1 cellular context compared by ENCODE assay signal in genomic region chr19:45468159-45468651, GRCh38.
A peak's percentile ranks its signal among the peaks of the same experiment; 100 is the strongest.
TF ChIP-seq lines count a peak whose summit lies in the region.

No MANE protein-coding gene starts in this region.

TF ChIP-seq in K562, 482 proteins besides CTCF, POLR2A, EP300 and RAD21:
- TF ChIP-seq E2F6 (IDR thresholded peaks at IDR 0.05; ENCODE audit: borderline replicate concordance in 1 of 2, extremely low read depth in 1 of 2, insufficient read depth in 1 of 2, insufficient read length in 1 of 2, low read depth in 1 of 2, low read length in 1 of 2, poor library complexity in 1 of 2, severe bottlenecking in 1 of 2), result peak in 1 of 2 experiments; percentile 1
- 0 out of 2 replicates have a peak, but pooled peaks have one; percentile 12 for TF ChIP-seq ZBTB7A (IDR thresholded peaks at IDR 0.05; ENCODE audit: borderline replicate concordance, control insufficient read depth, low read depth, low read length)
- no peak for TF ChIP-seq FOXO4 (CRISPR knock-in tag; IDR thresholded peaks at IDR 0.05)
- no peak for TF ChIP-seq HMBOX1 (IDR thresholded peaks at IDR 0.05)
- TF ChIP-seq ELF1 (tag; IDR thresholded peaks at IDR 0.05), result 0 out of 2 replicates have a peak, but pooled peaks have one; percentile 4
- 0 out of 2 replicates have a peak, but pooled peaks have one; percentile 4 for TF ChIP-seq SUPT5H (IDR thresholded peaks at IDR 0.05)
- TF ChIP-seq E2F1 (CRISPR knock-in tag; IDR thresholded peaks at IDR 0.05), result peak; percentile 14; the same call in 1 of the 2 replicates
- TF ChIP-seq MITF (IDR thresholded peaks at IDR 0.05), result no peak
- TF ChIP-seq DEAF1 (CRISPR knock-in tag; IDR thresholded peaks at IDR 0.05), result no peak
- TF ChIP-seq NFIC (IDR thresholded peaks at IDR 0.05), result no peak
- peak; percentile 20 for TF ChIP-seq SAP30 (IDR thresholded peaks at IDR 0.05; ENCODE audit: borderline replicate concordance, insufficient read depth, low read depth, low read length, poor library complexity, severe bottlenecking)
- TF ChIP-seq KAT7 (CRISPR knock-in tag; IDR thresholded peaks at IDR 0.05; ENCODE audit: borderline replicate concordance), result peak; percentile 49; the same call in 1 of the 2 replicates
- no peak for TF ChIP-seq PCBP2 (IDR thresholded peaks at IDR 0.05; ENCODE audit: low read depth, low read length, poor library complexity, severe bottlenecking)
- TF ChIP-seq STAG1 (CRISPR knock-in tag; IDR thresholded peaks at IDR 0.05; ENCODE audit: borderline replicate concordance), result 0 out of 2 replicates have a peak, but pooled peaks have one; percentile 7
- no peak for TF ChIP-seq SRF (CRISPR knock-in tag; IDR thresholded peaks at IDR 0.05)
- TF ChIP-seq GTF2B (IDR thresholded peaks at IDR 0.05; ENCODE audit: extremely low read depth, insufficient read length), result no peak
- TF ChIP-seq RBFOX2 (IDR thresholded peaks at IDR 0.05; ENCODE audit: low read depth, low read length), result peak; percentile 67
- TF ChIP-seq ZNF511 (CRISPR knock-in tag; IDR thresholded peaks at IDR 0.05), result no peak
- TF ChIP-seq BCOR (IDR thresholded peaks at IDR 0.05), result no peak
- TF ChIP-seq TBL1XR1 (IDR thresholded peaks at IDR 0.05; ENCODE audit: low read length in 2 of 2), result 0 out of 4 replicates have a peak, but pooled peaks of 1 of the 2 experiments have one; percentile 46
- TF ChIP-seq POLR2G (IDR thresholded peaks at IDR 0.05; ENCODE audit: low read depth, low read length), result peak; percentile 76
- TF ChIP-seq GABPB1 (CRISPR knock-in tag; IDR thresholded peaks at IDR 0.05), result 0 out of 2 replicates have a peak, but pooled peaks have one; percentile 10
- TF ChIP-seq ETS1 (conservative IDR thresholded peaks at IDR 0.05; ENCODE audit: control insufficient read depth, low read depth, low read length), result peak; percentile 19; the same call in 1 of the 2 replicates
- TF ChIP-seq ZC3H4 (CRISPR knock-in tag; IDR thresholded peaks at IDR 0.05; ENCODE audit: borderline replicate concordance), result peak; percentile 98
- peak; percentile 0; the same call in 1 of the 2 replicates for TF ChIP-seq SP1 (CRISPR knock-in tag; IDR thresholded peaks at IDR 0.05)
- no peak for TF ChIP-seq TOE1 (IDR thresholded peaks at IDR 0.05; ENCODE audit: borderline replicate concordance)
- 0 out of 2 replicates have a peak, but pooled peaks have one; percentile 25 for TF ChIP-seq TOE1 (CRISPR knock-in tag; IDR thresholded peaks at IDR 0.05; ENCODE audit: borderline replicate concordance, low read depth)
- TF ChIP-seq ZFX (CRISPR knock-in tag; IDR thresholded peaks at IDR 0.05), result peak; percentile 29; the same call in 1 of the 2 replicates
- TF ChIP-seq UBTF (IDR thresholded peaks at IDR 0.05; ENCODE audit: borderline replicate concordance in 1 of 2, low read depth in 2 of 2, low read length in 2 of 2), result peak in 1 of 2 experiments; percentile 52; a peak in 1 of 4 replicates
- 0 out of 4 replicates have a peak, but pooled peaks of 1 of the 2 experiments have one; percentile 23 for TF ChIP-seq ZNF639 (CRISPR knock-in tag; conservative IDR thresholded peaks at IDR 0.05 in 1 of 2, IDR thresholded peaks at IDR 0.05 in 1 of 2)
- TF ChIP-seq NR2C2 (CRISPR knock-in tag; IDR thresholded peaks at IDR 0.05), result no peak
- TF ChIP-seq NR2C2 (tag; IDR thresholded peaks at IDR 0.05), result peak; percentile 3; the same call in 1 of the 2 replicates
- TF ChIP-seq GTF2A2 (tag; IDR thresholded peaks at IDR 0.05), result peak; percentile 75; the same call in 1 of the 2 replicates
